In genomic region chr6:114304304-114304887, GRCh38 we compare ENCODE assay signal across 9 cellular contexts. TPM values are rescaled to one million over a fixed set of nuclear protein-coding genes. Genes with fewer than 3 reads are reported as not detected.
DNase-seq lines count a peak whose midpoint lies in the region; ATAC-seq and TF ChIP-seq lines count a peak whose summit lies in the region.
"Had no signal": no experiment of that assay in that cellular context is flagged by ENCODE, and none has a peak within 500 bp of the region (broad histone marks: within the 10 kb centered on the region; RNA-seq: fewer than 3 reads in every experiment).

No MANE protein-coding gene starts in this region.

- no peak overlapping the region for H3K27ac ChIP-seq in H9 (ENCODE audit: insufficient read length, low read depth, low read length)
- H3K27ac ChIP-seq: SJSA1 had no signal

- no peak overlapping the region for H3K18ac ChIP-seq in H9 (ENCODE audit: insufficient read length, low read depth, low read length)

- H2BK5ac ChIP-seq in H9 (ENCODE audit: insufficient read length, low read length) = no peak overlapping the region

- peaks cover 19 to 29% (median 27%) of the 10 kb centered on the region in 3 experiments for H3K36me3 Mint-ChIP-seq in H9 (ENCODE audit: insufficient read depth in 1 of 3, low read depth in 3 of 3)
- no peaks in the 10 kb centered on the region for H3K36me3 Mint-ChIP-seq in effector memory CD8-positive, alpha-beta T cell (ENCODE audit: insufficient read depth)

- TF ChIP-seq CTCF in AG10803 (conservative IDR thresholded peaks at IDR 0.05; ENCODE audit: low read length) = peak; percentile 60
- peak; percentile 70 for TF ChIP-seq CTCF in H9 (conservative IDR thresholded peaks at IDR 0.05)

- H3K56ac ChIP-seq in H9 (ENCODE audit: insufficient read length, low read depth, low read length) = no peak overlapping the region

- no peak overlapping the region for H3K23ac ChIP-seq in H9 (ENCODE audit: insufficient read length, low read depth, low read length)

- H3K27ac Mint-ChIP-seq in H9 = no peak overlapping the region
- H3K27ac Mint-ChIP-seq in effector memory CD8-positive, alpha-beta T cell = no peak overlapping the region

- H3K79me1 ChIP-seq in H9 (ENCODE audit: insufficient read depth, low read depth, low read length, poor library complexity, severe bottlenecking) = no peaks in the 10 kb centered on the region

- H2AFZ ChIP-seq in H9 (ENCODE audit: low read length) = no peak overlapping the region

- H2BK20ac ChIP-seq in H9 (ENCODE audit: low read depth, low read length, poor library complexity, severe bottlenecking) = no peak overlapping the region

- H3K23me2 ChIP-seq in H9 (ENCODE audit: insufficient read length, low read depth, low read length, poor library complexity, severe bottlenecking) = no peaks in the 10 kb centered on the region

- peaks cover 19 to 23% of the 10 kb centered on the region in 2 experiments for H3K4me1 Mint-ChIP-seq in H9
- no peaks in the 10 kb centered on the region for H3K4me1 Mint-ChIP-seq in effector memory CD8-positive, alpha-beta T cell (ENCODE audit: low read depth in 2 of 2)

- H4K5ac ChIP-seq in H9 (ENCODE audit: insufficient read length, low read depth, low read length) = no peak overlapping the region

- no peak overlapping the region for H3K4ac ChIP-seq in H9 (ENCODE audit: low read depth, low read length)

- in situ Hi-C loops in SK-MEL-5 (cut with HindIII; ENCODE audit: low pct_unique_long_range_greater_than_20kb, low sequenced_read_pairs) = no loop called here

- H2BK120ac ChIP-seq in H9 (ENCODE audit: low read depth, low read length, poor library complexity, severe bottlenecking) = no peak overlapping the region

- WGBS in H9 (ENCODE audit: extremely low coverage, insufficient read length, low lambda C conversion rate) = no CpG with 5 or more reads among the region's 1 CpG

- H4K91ac ChIP-seq in H9 (ENCODE audit: insufficient read length, low read depth, low read length) = no peak overlapping the region

- H3K9me3 ChIP-seq in H9 (ENCODE audit: control insufficient read depth, low read depth, low read length) = no peaks in the 10 kb centered on the region

- no peak overlapping the region for H2BK12ac ChIP-seq in H9 (ENCODE audit: insufficient read length, low read depth, low read length)

- H3K14ac ChIP-seq in H9 (ENCODE audit: insufficient read depth, low read length) = no peak overlapping the region

- no peak overlapping the region for H3K9ac ChIP-seq in H9 (ENCODE audit: extremely low read depth, insufficient read length, low read length)

- H3K27me3 ChIP-seq in H9 (ENCODE audit: insufficient read depth, low read length) = no peaks in the 10 kb centered on the region
- H3K27me3 ChIP-seq: SJSA1 had no signal

- peak; percentile 26 for DNase-seq in AG10803 (ENCODE audit: low read depth)
- DNase-seq in H9 = no peak
- peak; percentile 53 for DNase-seq in SK-MEL-5 (ENCODE audit: low read depth, low spot score)
- DNase-seq in foreskin melanocyte = peak; percentile 14
- DNase-seq in stimulated activated CD4-positive, alpha-beta T cell treated with anti-CD3 and anti-CD28 coated beads, Interleukin-4, amount 100 ng/mL, for 24 hours = no peak
- no peak for DNase-seq in stimulated activated CD4-positive, alpha-beta T cell treated with anti-CD3 and anti-CD28 coated beads, Interleukin-15, amount 100 ng/mL, for 24 hours
- no peak for DNase-seq in effector memory CD8-positive, alpha-beta T cell

- H3K27me3 Mint-ChIP-seq in H9 (ENCODE audit: low read depth) = no peaks in the 10 kb centered on the region
- H3K27me3 Mint-ChIP-seq in effector memory CD8-positive, alpha-beta T cell = no peaks in the 10 kb centered on the region

- no peak overlapping the region for H3K4me3 Mint-ChIP-seq in H9
- no peak overlapping the region for H3K4me3 Mint-ChIP-seq in effector memory CD8-positive, alpha-beta T cell

- no peak overlapping the region for H2BK15ac ChIP-seq in H9 (ENCODE audit: low read depth, low read length)

- no peaks in the 10 kb centered on the region for H3K4me1 ChIP-seq in H9 (ENCODE audit: insufficient read depth, low read length)
- H3K4me1 ChIP-seq: SJSA1 had no signal

- H4K20me1 ChIP-seq in H9 (ENCODE audit: control insufficient read depth, insufficient read depth, insufficient read length) = no peaks in the 10 kb centered on the region

- H3T11ph ChIP-seq in H9 (ENCODE audit: low read length) = no peak overlapping the region

- no peaks in the 10 kb centered on the region for H3K79me2 ChIP-seq in H9 (ENCODE audit: insufficient read depth, low read length)

- no peak overlapping the region for H2AK5ac ChIP-seq in H9 (ENCODE audit: insufficient read length, low read length)

- no peak overlapping the region for H3K4me2 ChIP-seq in H9 (ENCODE audit: insufficient read depth, insufficient read length, low read length)

- no peak for ATAC-seq in effector memory CD8-positive, alpha-beta T cell (replicated peaks)
- no peak for ATAC-seq in HG03439 (IDR thresholded peaks at IDR 0.05; ENCODE audit: unreplicated experiment)

- no peak overlapping the region for H4K8ac ChIP-seq in H9 (replicated peaks; ENCODE audit: insufficient read length, low read depth, low read length)

- H3K9me3 Mint-ChIP-seq in H9 = peaks cover 5 to 8% of the 10 kb centered on the region in 2 experiments; a peak in 4 of 5 replicates
- H3K9me3 Mint-ChIP-seq in effector memory CD8-positive, alpha-beta T cell = peaks cover 2 to 11% of the 10 kb centered on the region in 2 donors

- H3K4me3 ChIP-seq in AG10803 (ENCODE audit: low read length) = no peak overlapping the region
- H3K4me3 ChIP-seq: SJSA1 had no signal

RNA-seq across cellular contexts. Expression of gene HS3ST5, which starts 38.4 kb away (rescaled TPM):
- 11.6 and 14.4 TPM in 2 replicates for total RNA-seq in H9 (2021)
- 0.42 and 0.56 TPM in 2 replicates for total RNA-seq in SK-MEL-5 (2014; rRNA removed; shearing (Covaris generic))
- 0.83 and 1.1 TPM in 2 replicates for polyA plus RNA-seq in SK-MEL-5 (2015; cell fraction: cytosol; rRNA removed)
- 0.12 and 0.74 TPM in 2 replicates for polyA plus RNA-seq in SK-MEL-5 (2015; cell fraction: nucleus; rRNA removed)

Comparison
In these comparisons a context has a peak if more than half of its experiments do, and no peak if none do; other contexts are left out.
1. DNase-seq: peak in AG10803 (single experiment), SK-MEL-5 (single experiment) and foreskin melanocyte (single experiment); none in H9 (single experiment), stimulated activated CD4-positive, alpha-beta T cell treated with anti-CD3 and anti-CD28 coated beads, Interleukin-4, amount 100 ng/mL, for 24 hours (single experiment), stimulated activated CD4-positive, alpha-beta T cell treated with anti-CD3 and anti-CD28 coated beads, Interleukin-15, amount 100 ng/mL, for 24 hours (single experiment) and effector memory CD8-positive, alpha-beta T cell (0 of 3).